In genomic region chr19:19930417-19930816, GRCh38 we compare ENCODE assay signal across 8 cellular contexts. TPM values are rescaled to one million over a fixed set of nuclear protein-coding genes. Genes with fewer than 3 reads are reported as not detected.
DNase-seq lines count a peak whose midpoint lies in the region; ATAC-seq and TF ChIP-seq lines count a peak whose summit lies in the region.
"Not testable (repeated sequence)": the region's sequence is repeated elsewhere in the genome, so short reads cannot be mapped to it uniquely, and the experiment has no call there.

No MANE protein-coding gene starts in this region.

- H3K27ac ChIP-seq in CD4-positive, CD25-positive, alpha-beta regulatory T cell (ENCODE audit: insufficient read depth, low read length, poor library complexity, severe bottlenecking); caudate nucleus (ENCODE audit: low read depth, low read length); heart left ventricle; naive thymus-derived CD4-positive, alpha-beta T cell (ENCODE audit: low read depth, low read length): not testable (repeated sequence)

- in situ Hi-C loops in KBM-7 (cut with MboI; ENCODE audit: low pct_unique_long_range_greater_than_20kb, low sequenced_read_pairs), result loop anchor here (25.0 kb wide), 1 partner anchor 393 kb away; the partner anchor contains the start of genes CILP2 and YJEFN3
- in situ Hi-C loops in SK-MEL-5 (cut with HindIII; ENCODE audit: low pct_unique_long_range_greater_than_20kb, low sequenced_read_pairs), result not testable (repeated sequence)

- peaks cover 52% of the 10 kb centered on the region for H3K36me3 Mint-ChIP-seq in CD4-positive, CD25-positive, alpha-beta regulatory T cell
- H3K36me3 Mint-ChIP-seq in naive thymus-derived CD4-positive, alpha-beta T cell, result peaks cover 10 to 68% (median 62%) of the 10 kb centered on the region in 5 donors
- peaks cover 31% of the 10 kb centered on the region for H3K36me3 Mint-ChIP-seq in stimulated activated effector memory CD8-positive, alpha-beta T cell treated with anti-CD3 and anti-CD28 coated beads, Interleukin-12 subunit alpha, Interleukin-12 subunit beta, amount 100 ng/mL, for 72 hours

- H3K4me3 Mint-ChIP-seq in CD4-positive, CD25-positive, alpha-beta regulatory T cell; naive thymus-derived CD4-positive, alpha-beta T cell; stimulated activated effector memory CD8-positive, alpha-beta T cell treated with anti-CD3 and anti-CD28 coated beads, Interleukin-12 subunit alpha, Interleukin-12 subunit beta, amount 100 ng/mL, for 72 hours: not testable (repeated sequence)

- not testable (repeated sequence) for H3K4me1 Mint-ChIP-seq in CD4-positive, CD25-positive, alpha-beta regulatory T cell; naive thymus-derived CD4-positive, alpha-beta T cell; stimulated activated effector memory CD8-positive, alpha-beta T cell treated with anti-CD3 and anti-CD28 coated beads, Interleukin-12 subunit alpha, Interleukin-12 subunit beta, amount 100 ng/mL, for 72 hours

- peak; percentile 25 to 80 (median 64) for TF ChIP-seq CTCF in heart left ventricle (IDR thresholded peaks at IDR 0.05)

- ATAC-seq in CD4-positive, CD25-positive, alpha-beta regulatory T cell (ENCODE audit: low read depth in 2 of 2); heart left ventricle; naive thymus-derived CD4-positive, alpha-beta T cell; stimulated activated effector memory CD8-positive, alpha-beta T cell treated with anti-CD3 and anti-CD28 coated beads, Interleukin-12 subunit alpha, Interleukin-12 subunit beta, amount 100 ng/mL, for 72 hours: not testable (repeated sequence)

- H3K9me3 Mint-ChIP-seq in CD4-positive, CD25-positive, alpha-beta regulatory T cell, result peaks cover 1 to 45% (median 26%) of the 10 kb centered on the region in 7 donors
- H3K9me3 Mint-ChIP-seq in naive thymus-derived CD4-positive, alpha-beta T cell, result peaks cover 8 to 80% (median 39%) of the 10 kb centered on the region in 11 donors
- peaks cover 15% of the 10 kb centered on the region for H3K9me3 Mint-ChIP-seq in stimulated activated effector memory CD8-positive, alpha-beta T cell treated with anti-CD3 and anti-CD28 coated beads, Interleukin-12 subunit alpha, Interleukin-12 subunit beta, amount 100 ng/mL, for 72 hours

- peak in 2 of 3 donors; percentile 10 for DNase-seq in CD4-positive, CD25-positive, alpha-beta regulatory T cell
- DNase-seq in KBM-7, result peak; percentile 68
- DNase-seq in SK-MEL-5 (ENCODE audit: low read depth, low spot score), result peak; percentile 43
- peak; percentile 48 for DNase-seq in activated T-cell treated with anti-CD3 and anti-CD28 coated beads, Interleukin-2, amount 50 U/mL, for 1 hour
- peak in 45 of 61 donors; percentile 0 to 69 (median 25) for DNase-seq in caudate nucleus (lab: John Stamatoyannopoulos, UW)
- peak; percentile 47 to 75 (median 61) for DNase-seq in heart left ventricle
- peak in 7 of 9 donors; percentile 3 to 26 (median 9) for DNase-seq in naive thymus-derived CD4-positive, alpha-beta T cell
- peak; percentile 5 to 54 for DNase-seq in stimulated activated effector memory CD8-positive, alpha-beta T cell treated with anti-CD3 and anti-CD28 coated beads, Interleukin-12 subunit alpha, Interleukin-12 subunit beta, amount 100 ng/mL, for 72 hours (ENCODE audit: low spot score in 2 of 2)

- not testable (repeated sequence) for H3K4me3 ChIP-seq in CD4-positive, CD25-positive, alpha-beta regulatory T cell (ENCODE audit: low read depth, low read length); heart left ventricle; naive thymus-derived CD4-positive, alpha-beta T cell (ENCODE audit: low read length)

- not testable (repeated sequence) for H3K27me3 Mint-ChIP-seq in CD4-positive, CD25-positive, alpha-beta regulatory T cell; naive thymus-derived CD4-positive, alpha-beta T cell

- 26 to 66% (median 46%) methylated on average over 7 of the region's 7 CpGs for WGBS in heart left ventricle, 4 donors

- TF ChIP-seq POLR2A in heart left ventricle (IDR thresholded peaks at IDR 0.05), result not testable (repeated sequence)

- H3K36me3 ChIP-seq in CD4-positive, CD25-positive, alpha-beta regulatory T cell (ENCODE audit: control insufficient read depth, insufficient read depth, low read length), result peaks cover 43% of the 10 kb centered on the region
- H3K36me3 ChIP-seq in heart left ventricle, result peaks cover 0 to 45% (median 13%) of the 10 kb centered on the region in 9 donors
- peaks cover 0 to 32% (median 0%) of the 10 kb centered on the region in 3 experiments for H3K36me3 ChIP-seq in naive thymus-derived CD4-positive, alpha-beta T cell (ENCODE audit: control insufficient read depth in 2 of 3, insufficient read depth in 3 of 3, low read length in 3 of 3)

- intact Hi-C loops in heart left ventricle (cut with DNase I), result loop anchor here in 3 of 10 donors (5.0 to 10.0 kb wide), 2 partner anchors 396 to 398 kb away; partner anchors contain the start of gene CILP2 (in 2 of the 3)
- intact Hi-C loops in naive thymus-derived CD4-positive, alpha-beta T cell (cut with micrococcal nuclease), result not testable (repeated sequence)

- H3K27ac Mint-ChIP-seq in CD4-positive, CD25-positive, alpha-beta regulatory T cell; naive thymus-derived CD4-positive, alpha-beta T cell; stimulated activated effector memory CD8-positive, alpha-beta T cell treated with anti-CD3 and anti-CD28 coated beads, Interleukin-12 subunit alpha, Interleukin-12 subunit beta, amount 100 ng/mL, for 72 hours: not testable (repeated sequence)

- CTCF ChIA-PET in naive thymus-derived CD4-positive, alpha-beta T cell (lab: Charles Lee), result interaction anchor here (0.7 kb wide), 1 partner anchor 528 kb away, joined by 3 read pairs; no protein-coding TSS in a partner anchor

- peaks cover 71 to 75% of the 10 kb centered on the region in 2 experiments for H3K9me3 ChIP-seq in CD4-positive, CD25-positive, alpha-beta regulatory T cell (ENCODE audit: control insufficient read depth in 2 of 2, low read length in 2 of 2)
- peaks cover 0 to 93% (median 25%) of the 10 kb centered on the region in 12 donors for H3K9me3 ChIP-seq in heart left ventricle
- H3K9me3 ChIP-seq in naive thymus-derived CD4-positive, alpha-beta T cell (ENCODE audit: control insufficient read depth in 2 of 3, low read length in 3 of 3), result peaks cover 0 to 26% (median 14%) of the 10 kb centered on the region in 3 experiments

- not testable (repeated sequence) for H3K4me1 ChIP-seq in CD4-positive, CD25-positive, alpha-beta regulatory T cell (ENCODE audit: control insufficient read depth, insufficient read depth, low read length, poor library complexity, severe bottlenecking); heart left ventricle; naive thymus-derived CD4-positive, alpha-beta T cell (ENCODE audit: control insufficient read depth in 2 of 2, insufficient read depth in 2 of 2, low read length in 2 of 2)

- H3K27me3 ChIP-seq in CD4-positive, CD25-positive, alpha-beta regulatory T cell (ENCODE audit: control insufficient read depth, insufficient read depth, low read length); heart left ventricle; naive thymus-derived CD4-positive, alpha-beta T cell (ENCODE audit: control insufficient read depth in 2 of 2, insufficient read depth in 2 of 2, low read length in 2 of 2): not testable (repeated sequence)

- POLR2A ChIA-PET in naive thymus-derived CD4-positive, alpha-beta T cell (lab: Charles Lee), result not testable (repeated sequence)

RNA-seq across cellular contexts. Expression of gene ZNF93, which starts 29.7 kb away (rescaled TPM):
- 5.6 TPM for total RNA-seq in CD4-positive, CD25-positive, alpha-beta regulatory T cell
- 10 to 100 TPM in 3 of 4 donors, 1 to 10 TPM in 1; 6.5 to 14.6 (median 10.7) TPM for polyA plus RNA-seq in CD4-positive, CD25-positive, alpha-beta regulatory T cell
- total RNA-seq in SK-MEL-5 (2014; rRNA removed; shearing (Covaris generic)), result 3.1 and 3.5 TPM in 2 replicates
- polyA plus RNA-seq in SK-MEL-5 (2015; cell fraction: cytosol; rRNA removed), result 0.65 and 1.5 TPM in 2 replicates
- polyA plus RNA-seq in SK-MEL-5 (2015; cell fraction: nucleus; rRNA removed), result 1.0 and 2.0 TPM in 2 replicates
- total RNA-seq in heart left ventricle, result 1 to 10 TPM; 1.0 to 4.6 (median 2.3) TPM
- polyA plus RNA-seq in heart left ventricle, result 1 to 10 TPM; 1.1 to 3.7 TPM
- total RNA-seq in naive thymus-derived CD4-positive, alpha-beta T cell, result 10 to 100 TPM in 2 of 5 experiments, 1 to 10 TPM in 3; 3.4 to 11.6 (median 7.2) TPM
- polyA plus RNA-seq in naive thymus-derived CD4-positive, alpha-beta T cell, result 1 to 10 TPM; 8.7 to 9.6 TPM

Comparison
In these comparisons a context has a peak if more than half of its experiments do, and no peak if none do; other contexts are left out.
1. DNase-seq: peak in every context shown above with its lines; median percentile 68 in KBM-7; 61 in heart left ventricle; 48 in activated T-cell treated with anti-CD3 and anti-CD28 coated beads, Interleukin-2, amount 50 U/mL, for 1 hour; 43 in SK-MEL-5; 30 in stimulated activated effector memory CD8-positive, alpha-beta T cell treated with anti-CD3 and anti-CD28 coated beads, Interleukin-12 subunit alpha, Interleukin-12 subunit beta, amount 100 ng/mL, for 72 hours; 25 in caudate nucleus; 10 in CD4-positive, CD25-positive, alpha-beta regulatory T cell; 9 in naive thymus-derived CD4-positive, alpha-beta T cell.